Comparison of ENCODE assay signal across 1 cellular context in the genomic region with DNA sequence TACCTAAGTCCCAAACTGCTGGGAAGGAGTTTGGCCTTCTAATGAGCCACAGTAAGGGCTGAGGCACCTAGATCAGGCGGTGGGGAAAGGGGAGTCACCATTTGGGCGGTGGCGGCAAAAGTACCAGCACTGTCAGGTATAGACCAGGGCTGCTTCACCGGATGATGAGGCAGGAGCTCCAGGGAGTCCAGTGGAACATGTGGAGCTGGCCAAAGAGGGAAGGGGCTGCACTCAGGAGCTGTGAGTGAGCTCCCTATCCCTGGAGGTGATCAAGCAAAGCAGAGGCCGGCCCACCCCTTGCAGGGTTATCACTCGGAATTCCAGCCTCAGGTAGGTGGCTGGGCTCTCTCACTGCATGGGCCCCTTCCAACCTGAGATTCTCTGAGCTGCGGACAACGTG.
TF ChIP-seq lines count a peak whose summit lies in the region.

No MANE protein-coding gene starts in this region.

TF ChIP-seq in H1, 55 proteins besides CTCF, POLR2A, EP300 and RAD21:
- TF ChIP-seq GTF2F1 (IDR thresholded peaks at IDR 0.05; ENCODE audit: borderline replicate concordance, low read depth, low read length) (no peak), E2F6 (IDR thresholded peaks at IDR 0.05) (no peak), BACH1 (IDR thresholded peaks at IDR 0.05; ENCODE audit: low read length) (no peak), TCF12 (IDR thresholded peaks at IDR 0.05; ENCODE audit: low read depth, low read length) (no peak), SAP30 (IDR thresholded peaks at IDR 0.05; ENCODE audit: insufficient read depth, insufficient replicate concordance, low read length) (no peak), TAF7 (optimal IDR thresholded peaks at IDR 0.05; ENCODE audit: borderline replicate concordance, low read depth, low read length) (no peak), FOSL1 (IDR thresholded peaks at IDR 0.05; ENCODE audit: insufficient read depth, low read depth, low read length) (no peak), ASH2L (IDR thresholded peaks at IDR 0.05; ENCODE audit: low read length) (no peak), HDAC6 (IDR thresholded peaks at IDR 0.05; ENCODE audit: low read depth, low read length) (no peak), SRF (IDR thresholded peaks at IDR 0.05; ENCODE audit: low read depth, low read length) (no peak), JUN (IDR thresholded peaks at IDR 0.05; ENCODE audit: low read depth, low read length) (no peak), CHD2 (IDR thresholded peaks at IDR 0.05; ENCODE audit: low read length) (no peak), SIX5 (IDR thresholded peaks at IDR 0.05; ENCODE audit: low read depth, low read length) (no peak), RBBP5 (IDR thresholded peaks at IDR 0.05; ENCODE audit: borderline replicate concordance, low read depth, low read length) (no peak), CREB1 (IDR thresholded peaks at IDR 0.05) (no peak)
- TF ChIP-seq, protein P1, sequence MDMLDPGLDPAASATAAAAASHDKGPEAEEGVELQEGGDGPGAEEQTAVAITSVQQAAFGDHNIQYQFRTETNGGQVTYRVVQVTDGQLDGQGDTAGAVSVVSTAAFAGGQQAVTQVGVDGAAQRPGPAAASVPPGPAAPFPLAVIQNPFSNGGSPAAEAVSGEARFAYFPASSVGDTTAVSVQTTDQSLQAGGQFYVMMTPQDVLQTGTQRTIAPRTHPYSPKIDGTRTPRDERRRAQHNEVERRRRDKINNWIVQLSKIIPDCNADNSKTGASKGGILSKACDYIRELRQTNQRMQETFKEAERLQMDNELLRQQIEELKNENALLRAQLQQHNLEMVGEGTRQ (IDR thresholded peaks at IDR 0.05; ENCODE audit: low read length): no peak
